Comparison of ENCODE assay signal across 12 cellular contexts in genomic region chr6:52536424-52536916, GRCh38. TPM values are rescaled to one million over a fixed set of nuclear protein-coding genes. Genes with fewer than 3 reads are reported as not detected.
DNase-seq lines count a peak whose midpoint lies in the region; ATAC-seq and TF ChIP-seq lines count a peak whose summit lies in the region.
"Had no signal": no experiment of that assay in that cellular context is flagged by ENCODE, and none has a peak within 500 bp of the region (broad histone marks: within the 10 kb centered on the region; RNA-seq: fewer than 3 reads in every experiment).

No MANE protein-coding gene starts in this region.

- POLR2A ChIA-PET in naive thymus-derived CD4-positive, alpha-beta T cell (lab: Charles Lee), result no interaction called here

- peaks cover 100% of the 10 kb centered on the region for H3K4me1 Mint-ChIP-seq in HFFc6 (ENCODE audit: low read depth)
- peaks cover 36 to 63% (median 54%) of the 10 kb centered on the region in 7 donors for H3K4me1 Mint-ChIP-seq in naive thymus-derived CD4-positive, alpha-beta T cell

- no peaks in the 10 kb centered on the region; the same call in none of the 2 replicates for H3K27me3 Mint-ChIP-seq in HFFc6 (ENCODE audit: insufficient read depth)
- H3K27me3 Mint-ChIP-seq in naive thymus-derived CD4-positive, alpha-beta T cell, result no peaks in the 10 kb centered on the region

- H3K36me3 ChIP-seq in osteoblast (ENCODE audit: insufficient read depth, low read length), result peaks cover 56% of the 10 kb centered on the region
- peaks cover 0 to 13% (median 8%) of the 10 kb centered on the region in 3 experiments for H3K36me3 ChIP-seq in naive thymus-derived CD4-positive, alpha-beta T cell (ENCODE audit: control insufficient read depth in 2 of 3, insufficient read depth in 3 of 3, low read length in 3 of 3)

- CTCF ChIA-PET in naive thymus-derived CD4-positive, alpha-beta T cell (lab: Charles Lee), result no interaction called here

- H3K36me3 Mint-ChIP-seq in HFFc6 (ENCODE audit: low read depth), result peaks cover 59% of the 10 kb centered on the region
- H3K36me3 Mint-ChIP-seq in naive thymus-derived CD4-positive, alpha-beta T cell, result peaks cover 0 to 29% (median 8%) of the 10 kb centered on the region in 5 donors

- H3K4me3 ChIP-seq in osteoblast (ENCODE audit: insufficient read depth, low read length), result no peak overlapping the region
- no peak overlapping the region for H3K4me3 ChIP-seq in naive thymus-derived CD4-positive, alpha-beta T cell (ENCODE audit: low read length)

- peaks cover 5% of the 10 kb centered on the region for H4K20me1 ChIP-seq in osteoblast (ENCODE audit: insufficient read depth, low read length)

- DNase-seq in HFFc6 (no peak), osteoblast (ENCODE audit: insufficient read length, low spot score, missing footprints) (no peak), retina (no peak), DMS53 (lab: John Stamatoyannopoulos, UW) (no peak)
- no peak for DNase-seq in activated T-cell treated with anti-CD3 and anti-CD28 coated beads, Interleukin-2, amount 50 U/mL, for 1 hour
- no peak for DNase-seq in naive thymus-derived CD4-positive, alpha-beta T cell
- DNase-seq: activated CD4-positive, CD25-positive, alpha-beta regulatory T cell treated with anti-CD3 and anti-CD28 coated beads, Interleukin-2, amount 50 U/mL, for 72 hours; amniotic stem cell; NCI-H1436 treated with DMSO at 0.1 percent for 48 hours had no signal

- TF ChIP-seq CTCF in HFFc6 (IDR thresholded peaks at IDR 0.05) (peak; percentile 18; the same call in 1 of the 2 replicates), osteoblast (IDR thresholded peaks at IDR 0.05; ENCODE audit: extremely low read depth, low read depth, low read length) (no peak)

- H3K4me1 ChIP-seq in osteoblast (ENCODE audit: insufficient read depth, low read length), result peaks cover 76% of the 10 kb centered on the region
- H3K4me1 ChIP-seq in naive thymus-derived CD4-positive, alpha-beta T cell (ENCODE audit: control insufficient read depth in 2 of 2, insufficient read depth in 2 of 2, low read length in 2 of 2), result peaks cover 11 to 29% of the 10 kb centered on the region in 2 donors
- H3K4me1 ChIP-seq: parathyroid adenoma had no signal

- no peaks in the 10 kb centered on the region for H3K27me3 ChIP-seq in osteoblast (ENCODE audit: insufficient read depth, low read length)
- no peaks in the 10 kb centered on the region for H3K27me3 ChIP-seq in naive thymus-derived CD4-positive, alpha-beta T cell (ENCODE audit: control insufficient read depth in 2 of 2, insufficient read depth in 2 of 2, low read length in 2 of 2)

- intact Hi-C loops in naive thymus-derived CD4-positive, alpha-beta T cell (cut with micrococcal nuclease), result loop anchor here in 1 of 2 donors (5.0 kb wide), 1 partner anchor 44 kb away; no protein-coding TSS in a partner anchor

- peak overlapping the region; percentile 82 for H3K27ac ChIP-seq in osteoblast (ENCODE audit: low read depth, low read length)
- H3K27ac ChIP-seq in naive thymus-derived CD4-positive, alpha-beta T cell (ENCODE audit: low read depth, low read length), result no peak overlapping the region
- H3K27ac ChIP-seq: parathyroid adenoma had no signal

- no peak overlapping the region for H3K4me2 ChIP-seq in osteoblast (ENCODE audit: insufficient read depth, low read length)

- ATAC-seq in GM19025 (IDR thresholded peaks at IDR 0.05; ENCODE audit: low read depth, unreplicated experiment), result peak; percentile 23
- peak; percentile 42 for ATAC-seq in HG03521 (IDR thresholded peaks at IDR 0.05; ENCODE audit: unreplicated experiment)
- no peak for ATAC-seq in naive thymus-derived CD4-positive, alpha-beta T cell

- H3K27ac Mint-ChIP-seq in HFFc6, result peak overlapping the region; percentile 89
- peak overlapping the region in 2 of 9 donors; percentile 4 to 18 for H3K27ac Mint-ChIP-seq in naive thymus-derived CD4-positive, alpha-beta T cell

- peaks cover 93% of the 10 kb centered on the region for H3K79me2 ChIP-seq in osteoblast (ENCODE audit: insufficient read depth, low read length)

- no peak overlapping the region for H2AFZ ChIP-seq in osteoblast (ENCODE audit: low read length)
- H2AFZ ChIP-seq: parathyroid adenoma had no signal

- no peaks in the 10 kb centered on the region for H3K9me3 Mint-ChIP-seq in HFFc6
- H3K9me3 Mint-ChIP-seq in naive thymus-derived CD4-positive, alpha-beta T cell, result peaks cover 0 to 1% (median 0%) of the 10 kb centered on the region in 11 donors

- H3K9me3 ChIP-seq in osteoblast (ENCODE audit: low read depth, low read length), result no peaks in the 10 kb centered on the region
- no peaks in the 10 kb centered on the region for H3K9me3 ChIP-seq in naive thymus-derived CD4-positive, alpha-beta T cell (ENCODE audit: control insufficient read depth in 2 of 3, low read length in 3 of 3)

- H3K4me3 Mint-ChIP-seq in HFFc6, result no peak overlapping the region
- peak overlapping the region in 1 of 10 donors; percentile 9 for H3K4me3 Mint-ChIP-seq in naive thymus-derived CD4-positive, alpha-beta T cell

RNA-seq across cellular contexts. Expression of gene TRAM2, which starts 40.4 kb away (rescaled TPM):
- 100 to 1,000 TPM; 191 to 235 (median 215) TPM for total RNA-seq in HFFc6 (2021; fragmentation: NEBNext Ultra II Directional; extraction: Animal tissue kit (Norgen Biotek cat#: 25700))
- total RNA-seq in osteoblast, result 129 and 155 TPM in 2 replicates
- 10 to 100 TPM in 4 of 5 experiments, 1 to 10 TPM in 1; 8.9 to 10.9 (median 10.3) TPM for total RNA-seq in naive thymus-derived CD4-positive, alpha-beta T cell
- polyA plus RNA-seq in naive thymus-derived CD4-positive, alpha-beta T cell, result 1 to 10 TPM; 3.2 to 4.5 TPM

Comparison
In these comparisons a context has a peak if more than half of its experiments do, and no peak if none do; other contexts are left out.
1. RNA of gene TRAM2, which starts 40.4 kb away (total RNA-seq): 191 to 235 TPM in HFFc6 and 129 to 155 TPM in osteoblast; 8.9 to 10.9 TPM in naive thymus-derived CD4-positive, alpha-beta T cell; every median in the first group is over 10 times any median in the second.